ENCODE assay signal across 8 cellular contexts in genomic region chr9:129336601-129337286, GRCh38.
DNase-seq lines count a peak whose midpoint lies in the region; ATAC-seq and TF ChIP-seq lines count a peak whose summit lies in the region.

No MANE protein-coding gene starts in this region.

- H3K27ac ChIP-seq in breast epithelium (peak overlapping the region; percentile 96 to 98), iPS DF 6.9 (ENCODE audit: low read length) (no peak overlapping the region), smooth muscle cell (ENCODE audit: low read depth) (peak overlapping the region; percentile 82)

- DNase-seq in breast epithelium (ENCODE audit: low spot score in 2 of 2) (peak in 1 of 2 donors; percentile 72), MCF 10A (ENCODE audit: unreplicated experiment) (no peak), iPS DF 6.9 (ENCODE audit: low read depth, low spot score) (no peak), smooth muscle cell (lab: John Stamatoyannopoulos, UW; ENCODE audit: unreplicated experiment) (peak; percentile 40), RKO (ENCODE audit: low spot score) (no peak), Ammon's horn (ENCODE audit: low spot score) (no peak)
- peak; percentile 28 for DNase-seq in activated naive CD8-positive, alpha-beta T cell treated with anti-CD3 and anti-CD28 coated beads, Interleukin-2, amount 50 U/mL, for 24 hours

- H3K36me3 Mint-ChIP-seq in MCF 10A (ENCODE audit: insufficient read depth, unreplicated experiment) = no peaks in the 10 kb centered on the region
- no peaks in the 10 kb centered on the region for H3K36me3 Mint-ChIP-seq in activated naive CD8-positive, alpha-beta T cell treated with anti-CD3 and anti-CD28 coated beads, Interleukin-2, amount 50 U/mL, for 24 hours (ENCODE audit: low read depth)

- H4K20me1 ChIP-seq in smooth muscle cell (ENCODE audit: low read depth) = no peaks in the 10 kb centered on the region

- no peaks in the 10 kb centered on the region for H3K27me3 ChIP-seq in breast epithelium
- H3K27me3 ChIP-seq in iPS DF 6.9 (ENCODE audit: control insufficient read depth, insufficient read depth, low read length) = no peaks in the 10 kb centered on the region
- H3K27me3 ChIP-seq in smooth muscle cell (ENCODE audit: low read depth) = no peaks in the 10 kb centered on the region

- intact Hi-C loops in breast epithelium (cut with DNase I; ENCODE audit: low total_unique reads) = loop anchor here (10.0 kb wide), 1 partner anchor 128 kb away; no protein-coding TSS in a partner anchor
- intact Hi-C loops in MCF 10A (cut with micrococcal nuclease) = no loop called here

- no peaks in the 10 kb centered on the region for H3K79me2 ChIP-seq in smooth muscle cell (ENCODE audit: low read depth)

- CTCF ChIA-PET in MCF 10A (lab: Yijun Ruan, JAX) = interaction anchor here (4.0 kb wide), 1 partner anchor 163 kb away, joined by 28 read pairs; no protein-coding TSS in a partner anchor

- peaks cover 55% of the 10 kb centered on the region for H3F3A ChIP-seq in smooth muscle cell (ENCODE audit: low read depth)

- peak; percentile 22 for ATAC-seq in activated naive CD8-positive, alpha-beta T cell treated with anti-CD3 and anti-CD28 coated beads, Interleukin-2, amount 50 U/mL, for 24 hours
- ATAC-seq in GM21528 (IDR thresholded peaks at IDR 0.05; ENCODE audit: low FRiP score, unreplicated experiment) = no peak

- no peak for TF ChIP-seq CTCF in breast epithelium (IDR thresholded peaks at IDR 0.05)
- no peak for TF ChIP-seq CTCF in MCF 10A (IDR thresholded peaks at IDR 0.05; ENCODE audit: unreplicated experiment)
- no peak for TF ChIP-seq CTCF in smooth muscle cell (IDR thresholded peaks at IDR 0.05; ENCODE audit: borderline replicate concordance, insufficient read depth, poor library complexity, severe bottlenecking)

- H3K27me3 Mint-ChIP-seq in MCF 10A (ENCODE audit: insufficient read depth, unreplicated experiment) = no peaks in the 10 kb centered on the region
- peaks cover 7% of the 10 kb centered on the region for H3K27me3 Mint-ChIP-seq in activated naive CD8-positive, alpha-beta T cell treated with anti-CD3 and anti-CD28 coated beads, Interleukin-2, amount 50 U/mL, for 24 hours

- H3K4me3 Mint-ChIP-seq in MCF 10A (ENCODE audit: unreplicated experiment) = no peak overlapping the region
- H3K4me3 Mint-ChIP-seq in activated naive CD8-positive, alpha-beta T cell treated with anti-CD3 and anti-CD28 coated beads, Interleukin-2, amount 50 U/mL, for 24 hours = peak overlapping the region; percentile 60

- no CpG with 5 or more reads among the region's 51 CpGs for WGBS in iPS DF 6.9 (ENCODE audit: insufficient coverage, insufficient read length)
- WGBS in smooth muscle cell (ENCODE audit: low lambda C conversion rate) = 3% methylated on average over 45 of the region's 51 CpGs

- H3K9ac ChIP-seq in smooth muscle cell (ENCODE audit: low read depth) = peak overlapping the region; percentile 16

- H3K9me3 ChIP-seq in breast epithelium (no peaks in the 10 kb centered on the region), iPS DF 6.9 (ENCODE audit: control insufficient read depth, insufficient read depth, low read length) (no peaks in the 10 kb centered on the region), smooth muscle cell (replicated peaks; ENCODE audit: low read depth) (no peaks in the 10 kb centered on the region)

- peak overlapping the region; percentile 30 for H2AFZ ChIP-seq in smooth muscle cell (ENCODE audit: low read depth)

- peaks cover 19% of the 10 kb centered on the region for H3K4me1 Mint-ChIP-seq in MCF 10A (ENCODE audit: insufficient read depth, unreplicated experiment)
- H3K4me1 Mint-ChIP-seq in activated naive CD8-positive, alpha-beta T cell treated with anti-CD3 and anti-CD28 coated beads, Interleukin-2, amount 50 U/mL, for 24 hours = peaks cover 24% of the 10 kb centered on the region

- peak overlapping the region; percentile 31 to 59 (median 48) for H3K4me3 ChIP-seq in breast epithelium
- H3K4me3 ChIP-seq in iPS DF 6.9 (ENCODE audit: low read length) = peak overlapping the region; percentile 5; the same call in 1 of the 2 replicates
- H3K4me3 ChIP-seq in smooth muscle cell = peak overlapping the region; percentile 34

- BruUV-seq in MCF 10A (replicated peaks; lab: Mats Ljungman, UMichigan) = no TSS peak

- H3K4me1 ChIP-seq in breast epithelium = peaks cover 23 to 27% of the 10 kb centered on the region in 2 donors
- H3K4me1 ChIP-seq in iPS DF 6.9 (ENCODE audit: control insufficient read depth, insufficient read depth, low read length) = peaks cover 16% of the 10 kb centered on the region
- H3K4me1 ChIP-seq in smooth muscle cell (ENCODE audit: low read depth) = peaks cover 22% of the 10 kb centered on the region

- H3K36me3 ChIP-seq in breast epithelium (no peaks in the 10 kb centered on the region), iPS DF 6.9 (ENCODE audit: control insufficient read depth, insufficient read depth, low read length) (no peaks in the 10 kb centered on the region), smooth muscle cell (ENCODE audit: low read depth) (no peaks in the 10 kb centered on the region)

- H3K27ac Mint-ChIP-seq in MCF 10A (ENCODE audit: low read depth, unreplicated experiment) = no peak overlapping the region
- H3K27ac Mint-ChIP-seq in activated naive CD8-positive, alpha-beta T cell treated with anti-CD3 and anti-CD28 coated beads, Interleukin-2, amount 50 U/mL, for 24 hours = no peak overlapping the region

- no peaks in the 10 kb centered on the region for H3K9me3 Mint-ChIP-seq in MCF 10A (ENCODE audit: unreplicated experiment)
- no peaks in the 10 kb centered on the region for H3K9me3 Mint-ChIP-seq in activated naive CD8-positive, alpha-beta T cell treated with anti-CD3 and anti-CD28 coated beads, Interleukin-2, amount 50 U/mL, for 24 hours

- TF ChIP-seq POLR2A in breast epithelium (IDR thresholded peaks at IDR 0.05) = no peak

- peak overlapping the region; percentile 81 for H3K4me2 ChIP-seq in smooth muscle cell

- POLR2A ChIA-PET in MCF 10A (lab: Yijun Ruan, JAX) = interaction anchor here (5.2 to 7.7 kb wide), 2 partner anchors 10 to 161 kb away, joined by 38 to 206 read pairs; partner anchors contain the start of gene IER5L

Comparison
In these comparisons a context has a peak if more than half of its experiments do, and no peak if none do; other contexts are left out.
1. DNase-seq: peak in activated naive CD8-positive, alpha-beta T cell treated with anti-CD3 and anti-CD28 coated beads, Interleukin-2, amount 50 U/mL, for 24 hours (single experiment) and smooth muscle cell (single experiment); none in MCF 10A (single experiment), iPS DF 6.9 (single experiment), RKO (single experiment) and Ammon's horn (single experiment).
2. Peak in every context shown above with its lines, with median percentiles within 50 percentile points of each other: H3K4me3 ChIP-seq.